ENCODE assay signal across 11 cellular contexts in genomic region chr15:57611938-57612337, GRCh38. TPM values are rescaled to one million over a fixed set of nuclear protein-coding genes. Genes with fewer than 3 reads are reported as not detected.
DNase-seq lines count a peak whose midpoint lies in the region; ATAC-seq and TF ChIP-seq lines count a peak whose summit lies in the region.
"Had no signal": no experiment of that assay in that cellular context is flagged by ENCODE, and none has a peak within 500 bp of the region (broad histone marks: within the 10 kb centered on the region; RNA-seq: fewer than 3 reads in every experiment).

No MANE protein-coding gene starts in this region.

- no peaks in the 10 kb centered on the region for H3K36me3 Mint-ChIP-seq in mesothelial cell of epicardium
- H3K36me3 Mint-ChIP-seq: CD8-positive, alpha-beta memory T cell had no signal

- peak; percentile 33 for TF ChIP-seq CTCF in AG09319 (IDR thresholded peaks at IDR 0.05; ENCODE audit: low read depth, low read length)
- no peak for TF ChIP-seq CTCF in mesothelial cell of epicardium (IDR thresholded peaks at IDR 0.05; ENCODE audit: unreplicated experiment)
- TF ChIP-seq CTCF in GM10248 (IDR thresholded peaks at IDR 0.05; ENCODE audit: control extremely low read depth, extremely low read depth, low read depth, missing control alignments) = no peak

- no peaks in the 10 kb centered on the region for H3K9me3 Mint-ChIP-seq in mesothelial cell of epicardium
- H3K9me3 Mint-ChIP-seq: CD8-positive, alpha-beta memory T cell had no signal

- no peaks in the 10 kb centered on the region for H3K27me3 Mint-ChIP-seq in mesothelial cell of epicardium (ENCODE audit: low read depth)

- POLR2A ChIA-PET in GM10248 (lab: Yijun Ruan, JAX) = no interaction called here

- CTCF ChIA-PET in GM10248 (lab: Yijun Ruan, JAX) = interaction anchor here (1.3 kb wide), 2 partner anchors 11 to 13 kb away, joined by 3 read pairs; no protein-coding TSS in a partner anchor

- DNase-seq in AG09319 (ENCODE audit: extremely low read depth, low read depth) (no peak), OCI-M1 (lab: John Stamatoyannopoulos, UW) (peak; percentile 11), mesothelial cell of epicardium (ENCODE audit: low spot score in 2 of 2, unreplicated experiment in 2 of 2) (no peak), occipital lobe (lab: John Stamatoyannopoulos, UW) (no peak), GM10248 (ENCODE audit: extremely low spot score) (no peak), T-helper 9 cell (no peak)
- DNase-seq in activated T-cell treated with anti-CD3 and anti-CD28 coated beads, Interleukin-2, amount 50 U/mL, for 1 hour = no peak
- DNase-seq: CD8-positive, alpha-beta memory T cell; stimulated activated CD4-positive, alpha-beta T cell treated with anti-CD3 and anti-CD28 coated beads, Interleukin-4, amount 100 ng/mL, for 4 hours had no signal

- H3K27ac Mint-ChIP-seq in mesothelial cell of epicardium = peak overlapping the region; percentile 69
- H3K27ac Mint-ChIP-seq: CD8-positive, alpha-beta memory T cell had no signal

- H3K4me1 Mint-ChIP-seq in mesothelial cell of epicardium = peaks cover 24% of the 10 kb centered on the region
- H3K4me1 Mint-ChIP-seq: CD8-positive, alpha-beta memory T cell had no signal

- ATAC-seq in esophagus mucosa = peak; percentile 90

- no peak overlapping the region for H3K4me3 Mint-ChIP-seq in mesothelial cell of epicardium
- H3K4me3 Mint-ChIP-seq: CD8-positive, alpha-beta memory T cell had no signal

RNA-seq across cellular contexts. Expression of gene MYZAP, which starts 20.2 kb away (rescaled TPM):
- total RNA-seq in esophagus mucosa = 19.8 TPM
- 3.3 to 3.9 TPM (median 3.8 TPM) in 3 replicates for total RNA-seq in mesothelial cell of epicardium
- 1.1 TPM for total RNA-seq in occipital lobe
- total RNA-seq: activated CD8-positive, alpha-beta memory T cell treated with anti-CD3 and anti-CD28 coated beads for 36 hours; CD8-positive, alpha-beta memory T cell had no signal
